In the genomic region with DNA sequence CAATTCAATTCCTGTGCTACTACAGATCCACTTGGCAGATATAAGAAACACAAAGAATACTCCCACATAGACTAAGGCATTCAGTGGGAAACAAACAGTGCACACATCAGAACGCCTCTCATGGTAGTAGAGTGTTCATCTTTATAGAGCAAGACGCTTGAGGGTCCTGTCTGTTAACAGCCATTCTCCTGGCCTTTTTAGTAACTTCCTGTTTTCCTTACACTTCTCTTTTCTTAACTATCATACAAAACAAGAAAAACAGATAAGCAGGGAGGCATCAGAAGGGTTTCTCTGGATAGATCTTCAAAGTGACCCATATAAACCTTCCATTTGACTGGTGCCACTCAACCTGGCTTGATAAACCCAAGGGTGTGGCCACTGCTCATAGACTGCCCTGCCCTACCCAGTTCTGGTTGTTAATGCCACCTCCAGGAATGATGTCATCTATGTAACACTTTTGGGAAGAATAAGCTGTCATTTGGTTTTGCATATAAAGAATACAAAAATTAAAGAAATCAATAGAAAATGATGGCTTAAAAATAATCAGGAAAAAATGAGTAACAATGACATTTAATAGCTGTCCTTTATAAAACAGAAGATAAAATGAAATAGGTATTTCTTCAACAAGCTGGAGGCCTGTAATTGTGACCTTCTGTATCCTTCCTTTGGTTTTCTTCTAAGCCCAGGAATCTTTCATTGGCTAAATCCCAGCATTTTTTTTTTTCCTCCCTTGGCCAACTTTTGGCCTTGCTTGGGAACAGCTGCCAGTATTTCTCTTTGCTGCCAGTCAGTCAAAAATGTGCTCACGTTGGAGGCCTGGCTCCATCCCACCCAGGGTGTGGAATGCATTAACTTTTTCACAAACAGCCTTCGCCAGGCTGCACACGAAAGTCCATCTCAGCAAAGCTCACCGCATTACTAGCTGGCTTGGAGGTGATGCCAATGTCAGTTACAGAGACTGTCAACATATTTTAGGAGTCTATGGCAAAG, we compare ENCODE assay signal across 1 cellular context.
A peak's percentile ranks its signal among the peaks of the same experiment; 100 is the strongest.
TF ChIP-seq lines count a peak whose summit lies in the region.

No MANE protein-coding gene starts in this region.

TF ChIP-seq in HEK293, 187 proteins besides CTCF, POLR2A, EP300 and RAD21 (continued from another document):
- TF ChIP-seq, protein P1, sequence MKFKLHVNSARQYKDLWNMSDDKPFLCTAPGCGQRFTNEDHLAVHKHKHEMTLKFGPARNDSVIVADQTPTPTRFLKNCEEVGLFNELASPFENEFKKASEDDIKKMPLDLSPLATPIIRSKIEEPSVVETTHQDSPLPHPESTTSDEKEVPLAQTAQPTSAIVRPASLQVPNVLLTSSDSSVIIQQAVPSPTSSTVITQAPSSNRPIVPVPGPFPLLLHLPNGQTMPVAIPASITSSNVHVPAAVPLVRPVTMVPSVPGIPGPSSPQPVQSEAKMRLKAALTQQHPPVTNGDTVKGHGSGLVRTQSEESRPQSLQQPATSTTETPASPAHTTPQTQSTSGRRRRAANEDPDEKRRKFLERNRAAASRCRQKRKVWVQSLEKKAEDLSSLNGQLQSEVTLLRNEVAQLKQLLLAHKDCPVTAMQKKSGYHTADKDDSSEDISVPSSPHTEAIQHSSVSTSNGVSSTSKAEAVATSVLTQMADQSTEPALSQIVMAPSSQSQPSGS (tag by site-specific recombination; IDR thresholded peaks at IDR 0.05; ENCODE audit: low read depth): peak; percentile 70
- TF ChIP-seq EGR2 (tag by site-specific recombination; IDR thresholded peaks at IDR 0.05; ENCODE audit: low read depth) (no peak), ZNF670 (tag by site-specific recombination; IDR thresholded peaks at IDR 0.05; ENCODE audit: low read depth) (no peak), ZNF785 (tag by site-specific recombination; IDR thresholded peaks at IDR 0.05) (no peak), ZNF211 (tag by site-specific recombination; IDR thresholded peaks at IDR 0.05; ENCODE audit: low read depth) (no peak), ZNF266 (tag by site-specific recombination; IDR thresholded peaks at IDR 0.05; ENCODE audit: low read depth) (no peak), KLF1 (tag by site-specific recombination; IDR thresholded peaks at IDR 0.05) (peak; percentile 72), HOXD13 (CRISPR knock-in tag; IDR thresholded peaks at IDR 0.05; ENCODE audit: borderline replicate concordance) (no peak), ELK4 (IDR thresholded peaks at IDR 0.05; ENCODE audit: borderline replicate concordance, low read depth, low read length) (no peak)
